34 cellular contexts compared by ENCODE assay signal in the genomic region with DNA sequence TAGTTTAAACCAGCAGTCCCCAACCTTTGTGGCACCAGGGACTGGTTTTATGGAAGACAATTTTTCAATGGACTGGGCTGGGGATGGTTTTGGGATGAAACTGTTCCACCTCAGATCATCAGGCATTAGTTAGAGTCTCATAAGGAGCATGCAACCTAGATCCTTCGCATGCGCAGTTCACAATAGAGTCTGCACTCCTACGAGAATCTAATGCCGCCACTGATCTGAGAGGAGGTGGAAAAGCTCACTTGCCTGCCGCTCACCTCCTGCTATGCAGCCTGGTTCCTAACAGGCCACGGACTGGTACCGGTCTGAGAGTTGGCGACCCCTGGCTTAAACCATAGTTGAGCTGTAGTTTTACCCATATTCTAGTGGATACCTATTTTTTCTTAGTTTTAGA.
"Had no signal": no experiment of that assay in that cellular context is flagged by ENCODE, and none has a peak within 500 bp of the region (broad histone marks: within the 10 kb centered on the region; RNA-seq: fewer than 3 reads in every experiment).

No MANE protein-coding gene starts in this region.

- H3K27me3 Mint-ChIP-seq: activated naive CD4-positive, alpha-beta T cell treated with anti-CD3 and anti-CD28 coated beads, Interleukin-2, amount 10 ng/mL, durations not matched to agents 7 days and 5 days; activated naive CD8-positive, alpha-beta T cell treated with anti-CD3 and anti-CD28 coated beads, Interleukin-2, amount 10 ng/mL, durations not matched to agents 7 days and 5 days; brain had no signal

- H3K27ac Mint-ChIP-seq: activated naive CD4-positive, alpha-beta T cell treated with anti-CD3 and anti-CD28 coated beads for 36 hours; activated naive CD4-positive, alpha-beta T cell treated with anti-CD3 and anti-CD28 coated beads, Interleukin-2, amount 10 ng/mL, durations not matched to agents 7 days and 5 days; activated naive CD4-positive, alpha-beta T cell treated with anti-CD3 and anti-CD28 coated beads, Interleukin-2, amount 50 U/mL, for 24 hours; activated naive CD4-positive, alpha-beta T cell treated with anti-CD3 and anti-CD28 coated beads, Interleukin-2, amount 50 U/mL, for 72 hours; activated naive CD8-positive, alpha-beta T cell; activated naive CD8-positive, alpha-beta T cell treated with anti-CD3 and anti-CD28 coated beads for 36 hours; activated naive CD8-positive, alpha-beta T cell treated with anti-CD3 and anti-CD28 coated beads, Interleukin-2, amount 10 ng/mL, durations not matched to agents 7 days and 5 days; activated naive CD8-positive, alpha-beta T cell treated with anti-CD3 and anti-CD28 coated beads, Interleukin-2, amount 50 U/mL, for 24 hours; activated T-cell treated with anti-CD3 and anti-CD28 coated beads, Interleukin-2, amount 50 U/mL, for 24 hours; activated T-cell treated with anti-CD3 and anti-CD28 coated beads, Interleukin-2, amount 50 U/mL, for 72 hours; activated T-helper 1 cell treated with anti-CD3 and anti-CD28 coated beads, Interleukin-12 subunit alpha, Interleukin-12 subunit beta, Interleukin-2, Interleukin-4 antibody, amounts not matched to agents 30 ng/mL and 10 ng/mL and 1 ng/mL, durations not matched to agents 14 hours and 24 hours and 36 hours; activated T-helper 17 cell treated with anti-CD3 and anti-CD28 coated beads, Interleukin-2, amount 50 U/mL, for 72 hours; activated T-helper 2 cell treated with anti-CD3 and anti-CD28 coated beads, Interferon-gamma antibody, Interleukin-2, Interleukin-4, amounts not matched to agents 10 μg/mL and 5 μg/mL and 100 μg/mL, durations not matched to agents 14 hours and 24 hours and 36 hours had no signal

- DNase-seq: activated effector memory CD4-positive, alpha-beta T cell treated with anti-CD3 and anti-CD28 coated beads, Interleukin-2, amount 50 U/mL, for 16 hours; activated effector memory CD4-positive, alpha-beta T cell treated with Interleukin-2 at 50 U/mL for 16 hours; activated gamma-delta T cell; activated gamma-delta T cell treated with Interleukin-2 at 50 U/mL for 16 hours; activated naive CD4-positive, alpha-beta T cell; activated naive CD4-positive, alpha-beta T cell treated with anti-CD3 and anti-CD28 coated beads for 36 hours; activated naive CD4-positive, alpha-beta T cell treated with anti-CD3 and anti-CD28 coated beads, Interleukin-2, amount 10 ng/mL, durations not matched to agents 7 days and 5 days; activated naive CD4-positive, alpha-beta T cell treated with anti-CD3 and anti-CD28 coated beads, Interleukin-2, amount 50 U/mL, for 16 hours; activated naive CD4-positive, alpha-beta T cell treated with Interleukin-2 at 50 U/mL for 16 hours; activated naive CD8-positive, alpha-beta T cell treated with anti-CD3 and anti-CD28 coated beads for 36 hours; activated naive CD8-positive, alpha-beta T cell treated with anti-CD3 and anti-CD28 coated beads, Interleukin-2, amount 10 ng/mL, durations not matched to agents 7 days and 5 days; activated naive CD8-positive, alpha-beta T cell treated with anti-CD3 and anti-CD28 coated beads, Interleukin-2, amount 50 U/mL, for 24 hours; activated T-cell treated with anti-CD3 and anti-CD28 coated beads for 4 hours; activated T-cell treated with anti-CD3 and anti-CD28 coated beads, Interleukin-2, amount 50 U/mL, for 1 hour; activated T-cell treated with anti-CD3 and anti-CD28 coated beads, Interleukin-2, amount 50 U/mL, for 24 hours; activated T-cell treated with anti-CD3 and anti-CD28 coated beads, Interleukin-2, amount 50 U/mL, for 4 hours; activated T-cell treated with anti-CD3 and anti-CD28 coated beads, Interleukin-2, amount 50 U/mL, for 48 hours; activated T-cell treated with anti-CD3 and anti-CD28 coated beads, Interleukin-2, amount 50 U/mL, for 72 hours; adrenal gland; amniotic stem cell; anterior cingulate cortex; aorta; body of pancreas; brain microvascular endothelial cell; central memory CD4-positive, alpha-beta T cell; cerebellar nuclear complex had no signal

- H3K36me3 Mint-ChIP-seq: activated naive CD4-positive, alpha-beta T cell treated with anti-CD3 and anti-CD28 coated beads, Interleukin-2, amount 10 ng/mL, durations not matched to agents 7 days and 5 days; activated naive CD4-positive, alpha-beta T cell treated with anti-CD3 and anti-CD28 coated beads, Interleukin-2, amount 50 U/mL, for 24 hours; activated naive CD4-positive, alpha-beta T cell treated with anti-CD3 and anti-CD28 coated beads, Interleukin-2, amount 50 U/mL, for 72 hours; activated naive CD8-positive, alpha-beta T cell; activated naive CD8-positive, alpha-beta T cell treated with anti-CD3 and anti-CD28 coated beads for 36 hours; activated naive CD8-positive, alpha-beta T cell treated with anti-CD3 and anti-CD28 coated beads, Interleukin-2, amount 10 ng/mL, durations not matched to agents 7 days and 5 days had no signal

- H3K4me1 Mint-ChIP-seq: activated naive CD4-positive, alpha-beta T cell treated with anti-CD3 and anti-CD28 coated beads, Interleukin-2, amount 10 ng/mL, durations not matched to agents 7 days and 5 days; activated naive CD4-positive, alpha-beta T cell treated with anti-CD3 and anti-CD28 coated beads, Interleukin-2, amount 50 U/mL, for 24 hours; activated naive CD8-positive, alpha-beta T cell treated with anti-CD3 and anti-CD28 coated beads for 36 hours; activated naive CD8-positive, alpha-beta T cell treated with anti-CD3 and anti-CD28 coated beads, Interleukin-2, amount 10 ng/mL, durations not matched to agents 7 days and 5 days; activated naive CD8-positive, alpha-beta T cell treated with anti-CD3 and anti-CD28 coated beads, Interleukin-2, amount 50 U/mL, for 24 hours; activated T-helper 17 cell treated with anti-CD3 and anti-CD28 coated beads, Interleukin-2, amount 50 U/mL, for 72 hours; central memory CD8-positive, alpha-beta T cell had no signal

- ATAC-seq: activated naive CD4-positive, alpha-beta T cell treated with anti-CD3 and anti-CD28 coated beads, Interleukin-2, amount 50 U/mL, for 72 hours; activated naive CD8-positive, alpha-beta T cell treated with anti-CD3 and anti-CD28 coated beads, Interleukin-2, amount 50 U/mL, for 24 hours; activated T-cell treated with anti-CD3 and anti-CD28 coated beads, Interleukin-2, amount 50 U/mL, for 4 hours; activated T-cell treated with anti-CD3 and anti-CD28 coated beads, Interleukin-2, amount 50 U/mL, for 72 hours; activated T-helper 17 cell treated with anti-CD3 and anti-CD28 coated beads, Interleukin-2, amount 50 U/mL, for 72 hours; body of pancreas had no signal

- H3K4me3 Mint-ChIP-seq: activated naive CD4-positive, alpha-beta T cell treated with anti-CD3 and anti-CD28 coated beads for 36 hours; activated naive CD4-positive, alpha-beta T cell treated with anti-CD3 and anti-CD28 coated beads, Interleukin-2, amount 10 ng/mL, durations not matched to agents 7 days and 5 days; activated naive CD4-positive, alpha-beta T cell treated with anti-CD3 and anti-CD28 coated beads, Interleukin-2, amount 50 U/mL, for 24 hours; activated naive CD8-positive, alpha-beta T cell; activated naive CD8-positive, alpha-beta T cell treated with anti-CD3 and anti-CD28 coated beads for 36 hours; activated naive CD8-positive, alpha-beta T cell treated with anti-CD3 and anti-CD28 coated beads, Interleukin-2, amount 10 ng/mL, durations not matched to agents 7 days and 5 days; activated naive CD8-positive, alpha-beta T cell treated with anti-CD3 and anti-CD28 coated beads, Interleukin-2, amount 50 U/mL, for 24 hours; activated T-cell treated with anti-CD3 and anti-CD28 coated beads, Interleukin-2, amount 50 U/mL, for 24 hours; activated T-cell treated with anti-CD3 and anti-CD28 coated beads, Interleukin-2, amount 50 U/mL, for 4 hours; activated T-cell treated with anti-CD3 and anti-CD28 coated beads, Interleukin-2, amount 50 U/mL, for 72 hours; activated T-helper 1 cell treated with anti-CD3 and anti-CD28 coated beads, Interleukin-12 subunit alpha, Interleukin-12 subunit beta, Interleukin-2, Interleukin-4 antibody, amounts not matched to agents 30 ng/mL and 10 ng/mL and 1 ng/mL, durations not matched to agents 14 hours and 24 hours and 36 hours; activated T-helper 17 cell treated with anti-CD3 and anti-CD28 coated beads, Interleukin-2, amount 50 U/mL, for 72 hours; brain; central memory CD8-positive, alpha-beta T cell had no signal

- H3K9me3 Mint-ChIP-seq: activated naive CD4-positive, alpha-beta T cell treated with anti-CD3 and anti-CD28 coated beads for 36 hours; activated naive CD4-positive, alpha-beta T cell treated with anti-CD3 and anti-CD28 coated beads, Interleukin-2, amount 10 ng/mL, durations not matched to agents 7 days and 5 days; activated naive CD4-positive, alpha-beta T cell treated with anti-CD3 and anti-CD28 coated beads, Interleukin-2, amount 50 U/mL, for 24 hours; activated naive CD4-positive, alpha-beta T cell treated with anti-CD3 and anti-CD28 coated beads, Interleukin-2, amount 50 U/mL, for 72 hours; activated naive CD8-positive, alpha-beta T cell treated with anti-CD3 and anti-CD28 coated beads for 36 hours; activated naive CD8-positive, alpha-beta T cell treated with anti-CD3 and anti-CD28 coated beads, Interleukin-2, amount 10 ng/mL, durations not matched to agents 7 days and 5 days; activated naive CD8-positive, alpha-beta T cell treated with anti-CD3 and anti-CD28 coated beads, Interleukin-2, amount 50 U/mL, for 24 hours; activated T-cell treated with anti-CD3 and anti-CD28 coated beads, Interleukin-2, amount 50 U/mL, for 24 hours; activated T-cell treated with anti-CD3 and anti-CD28 coated beads, Interleukin-2, amount 50 U/mL, for 4 hours; activated T-cell treated with anti-CD3 and anti-CD28 coated beads, Interleukin-2, amount 50 U/mL, for 72 hours; activated T-helper 1 cell treated with anti-CD3 and anti-CD28 coated beads, Interleukin-12 subunit alpha, Interleukin-12 subunit beta, Interleukin-2, Interleukin-4 antibody, amounts not matched to agents 30 ng/mL and 10 ng/mL and 1 ng/mL, durations not matched to agents 14 hours and 24 hours and 36 hours; activated T-helper 17 cell treated with anti-CD3 and anti-CD28 coated beads, Interleukin-2, amount 50 U/mL, for 72 hours; activated T-helper 2 cell treated with anti-CD3 and anti-CD28 coated beads, Interferon-gamma antibody, Interleukin-2, Interleukin-4, amounts not matched to agents 10 μg/mL and 5 μg/mL and 100 μg/mL, durations not matched to agents 14 hours and 24 hours and 36 hours had no signal
